Comparison of ENCODE assay signal across 8 cellular contexts in the genomic region with DNA sequence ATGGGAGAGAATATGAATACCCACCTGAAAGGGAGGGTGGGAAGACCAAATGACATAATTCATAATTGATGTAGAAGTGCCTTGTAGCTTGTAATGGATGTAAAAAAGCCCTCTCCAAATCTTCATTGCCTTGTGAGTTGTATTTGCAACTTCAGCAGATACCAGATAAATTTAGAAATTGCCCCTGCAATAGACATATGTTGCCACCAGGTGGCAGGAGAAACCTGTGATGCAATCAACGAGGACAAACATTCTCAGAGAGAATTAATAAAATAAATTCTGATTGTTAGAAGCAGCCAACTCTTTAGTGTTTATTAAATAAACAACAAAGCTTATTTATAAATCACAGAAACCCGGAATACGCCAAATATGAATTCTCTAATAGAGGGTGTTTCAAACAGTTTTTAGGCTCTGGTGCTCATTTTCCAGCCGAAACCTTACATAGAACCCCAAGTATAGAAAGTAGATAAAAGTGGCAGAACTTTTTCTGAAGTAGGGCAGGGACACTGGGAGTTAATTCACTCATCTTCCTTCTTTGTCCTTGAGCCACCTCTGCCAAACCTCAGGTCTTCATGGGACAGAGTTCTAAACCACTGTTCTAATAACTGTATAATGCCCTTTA.
DNase-seq lines count a peak whose midpoint lies in the region; ATAC-seq and TF ChIP-seq lines count a peak whose summit lies in the region.

No MANE protein-coding gene starts in this region.

- no peaks in the 10 kb centered on the region for H3K27me3 Mint-ChIP-seq in CD4-positive, alpha-beta T cell
- H3K27me3 Mint-ChIP-seq in brain: peaks cover 3% of the 10 kb centered on the region

- H3K4me1 Mint-ChIP-seq in CD4-positive, alpha-beta T cell (ENCODE audit: low read depth): no peaks in the 10 kb centered on the region
- H3K4me1 Mint-ChIP-seq in brain: peaks cover under 1% of the 10 kb centered on the region

- H3K9me3 ChIP-seq in CD4-positive, alpha-beta T cell (ENCODE audit: control insufficient read depth, low read length): no peaks in the 10 kb centered on the region
- H3K9me3 ChIP-seq in lower lobe of right lung: no peaks in the 10 kb centered on the region

- no peak overlapping the region for H3K27ac ChIP-seq in CD4-positive, alpha-beta T cell (ENCODE audit: low read depth, low read length)
- no peak overlapping the region for H3K27ac ChIP-seq in lower lobe of right lung

- H3K4me3 Mint-ChIP-seq in CD4-positive, alpha-beta T cell: no peak overlapping the region
- H3K4me3 Mint-ChIP-seq in brain: no peak overlapping the region

- POLR2A ChIA-PET in CD4-positive, alpha-beta T cell (lab: Charles Lee): no interaction called here

- H3K27ac Mint-ChIP-seq in CD4-positive, alpha-beta T cell: no peak overlapping the region
- no peak overlapping the region for H3K27ac Mint-ChIP-seq in brain

- H3K27me3 ChIP-seq in CD4-positive, alpha-beta T cell (ENCODE audit: control insufficient read depth, insufficient read depth, low read length): no peaks in the 10 kb centered on the region
- no peaks in the 10 kb centered on the region for H3K27me3 ChIP-seq in lower lobe of right lung (ENCODE audit: low read depth)

- CTCF ChIA-PET in CD4-positive, alpha-beta T cell (lab: Charles Lee): interaction anchor here (1.0 to 1.5 kb wide), 2 partner anchors 15 to 40 kb away, joined by 3 to 5 read pairs; no protein-coding TSS in a partner anchor

- intact Hi-C loops in CD4-positive, alpha-beta T cell (cut with DNase I, micrococcal nuclease): loop anchor here (1.0 to 5.0 kb wide), 3 partner anchors 39 to 1331 kb away; no protein-coding TSS in a partner anchor
- intact Hi-C loops in lower lobe of right lung (cut with DNase I): no loop called here

- no peaks in the 10 kb centered on the region for H3K36me3 ChIP-seq in lower lobe of right lung

- no peaks in the 10 kb centered on the region for H3K36me3 Mint-ChIP-seq in CD4-positive, alpha-beta T cell (ENCODE audit: low read depth)
- no peaks in the 10 kb centered on the region for H3K36me3 Mint-ChIP-seq in brain

- H3K4me1 ChIP-seq in lower lobe of right lung: no peaks in the 10 kb centered on the region

- no peak for ATAC-seq in CD4-positive, alpha-beta T cell (ENCODE audit: poor library complexity)
- peak; percentile 55 for ATAC-seq in GM18861 (IDR thresholded peaks at IDR 0.05; ENCODE audit: unreplicated experiment)
- no peak for ATAC-seq in lower lobe of right lung

- no peaks in the 10 kb centered on the region for H3K9me3 Mint-ChIP-seq in CD4-positive, alpha-beta T cell
- H3K9me3 Mint-ChIP-seq in brain: peaks cover 0 to 6% (median 3%) of the 10 kb centered on the region in 5 experiments

- no peak overlapping the region for H3K4me3 ChIP-seq in lower lobe of right lung

- peak; percentile 74 for TF ChIP-seq CTCF in CD4-positive, alpha-beta T cell (IDR thresholded peaks at IDR 0.05)
- TF ChIP-seq CTCF in brain (conservative IDR thresholded peaks at IDR 0.05) (peak; percentile 89 to 94), lower lobe of right lung (IDR thresholded peaks at IDR 0.05) (peak; percentile 78)

- no peak for DNase-seq in CD4-positive, alpha-beta T cell
- peak; percentile 10 for DNase-seq in NCI-H2029 treated with DMSO at 0.1 percent for 48 hours (lab: John Stamatoyannopoulos, UW)
- no peak for DNase-seq in lower lobe of right lung
- DNase-seq in effector CD4-positive, alpha-beta T cell: no peak
- no peak for DNase-seq in activated CD8-positive, alpha-beta memory T cell treated with anti-CD3 and anti-CD28 coated beads, Interleukin-2, amount 50 U/mL, for 4 hours
- DNase-seq in NCI-H446 treated with DMSO at 0.1 percent for 48 hours (lab: John Stamatoyannopoulos, UW): no peak
